ENCODE assay signal across 8 cellular contexts in genomic region chr17:45316271-45317112, GRCh38.
DNase-seq lines count a peak whose midpoint lies in the region; ATAC-seq lines count a peak whose summit lies in the region.

TSS of gene MAP3K14 (minus strand) at chr17:45317020. CDS start at chr17:45290745, 26,275 bp downstream.

- H3K4me3 ChIP-seq in mucosa of rectum (ENCODE audit: low read length in 2 of 2): peak within 1 kb of the TSS; percentile 83 to 86

- DNase-seq in SKM-1 treated with dmso at 0.1 percent for 144 hours (lab: John Stamatoyannopoulos, UW; ENCODE audit: unreplicated experiment) (peak; percentile 67), SKM-1 (lab: John Stamatoyannopoulos, UW; ENCODE audit: unreplicated experiment) (no peak), NOMO-1 treated with DMSO at 0.1 percent for 48 hours (lab: John Stamatoyannopoulos, UW; ENCODE audit: unreplicated experiment) (peak; percentile 70), activated T-cell treated with anti-CD3 and anti-CD28 coated beads for 48 hours (ENCODE audit: low read depth) (peak; percentile 51), epithelial cell of prostate (ENCODE audit: low read depth, low spot score) (no peak), substantia nigra (lab: John Stamatoyannopoulos, UW) (peak in 32 of 49 donors; percentile 30 to 88 (median 67))

- H3K9ac ChIP-seq in mucosa of rectum (ENCODE audit: low read depth in 1 of 2, low read length in 2 of 2): peak within 1 kb of the TSS; percentile 79 to 95

- H3K4me1 ChIP-seq in mucosa of rectum (ENCODE audit: control insufficient read depth in 2 of 2, insufficient read depth in 2 of 2, low read length in 2 of 2): peaks cover 79 to 86% of the 10 kb centered on the region in 2 donors

- H3K27me3 ChIP-seq in mucosa of rectum (ENCODE audit: control insufficient read depth in 2 of 2, insufficient read depth in 2 of 2, low read length in 2 of 2): no peaks in the 10 kb centered on the region

- H3K36me3 ChIP-seq in mucosa of rectum (ENCODE audit: control insufficient read depth in 2 of 2, insufficient read depth in 2 of 2, low read length in 2 of 2): no peaks in the 10 kb centered on the region

- H3K27ac ChIP-seq in epithelial cell of prostate (peak within 1 kb of the TSS; percentile 74), mucosa of rectum (ENCODE audit: low read depth in 2 of 2, low read length in 2 of 2) (peak within 1 kb of the TSS; percentile 99), substantia nigra (ENCODE audit: low read depth, low read length, poor library complexity, severe bottlenecking) (peak within 1 kb of the TSS; percentile 74)

- no peaks in the 10 kb centered on the region for H3K9me3 ChIP-seq in mucosa of rectum (ENCODE audit: control insufficient read depth in 2 of 2, low read length in 2 of 2)

- peak; percentile 13 for ATAC-seq in HG03097 (IDR thresholded peaks at IDR 0.05; ENCODE audit: low FRiP score, unreplicated experiment)

Comparison
In these comparisons a context has a peak if more than half of its experiments do, and no peak if none do; other contexts are left out.
1. DNase-seq: peak in SKM-1 treated with dmso at 0.1 percent for 144 hours (single experiment), NOMO-1 treated with DMSO at 0.1 percent for 48 hours (single experiment), activated T-cell treated with anti-CD3 and anti-CD28 coated beads for 48 hours (single experiment) and substantia nigra (32 of 49); none in SKM-1 (single experiment) and epithelial cell of prostate (single experiment).
2. Peak in every context shown above with its lines, with median percentiles within 50 percentile points of each other: H3K27ac ChIP-seq.